In genomic region chr16:10641953-10642949, GRCh38 we compare ENCODE assay signal across 1 cellular context.
TF ChIP-seq lines count a peak whose summit lies in the region.

No MANE protein-coding gene starts in this region.

TF ChIP-seq in H1, 55 proteins besides CTCF, POLR2A, EP300 and RAD21:
- TF ChIP-seq POU5F1 (IDR thresholded peaks at IDR 0.05; ENCODE audit: low read depth, low read length) = peak; percentile 34; the same call in 1 of the 2 replicates
- TF ChIP-seq BCL11A (IDR thresholded peaks at IDR 0.05; ENCODE audit: low read depth in 2 of 2, low read length in 2 of 2) = peak in 1 of 2 experiments; percentile 4
- 0 out of 2 replicates have a peak, but pooled peaks have one; percentile 30 for TF ChIP-seq SP1 (IDR thresholded peaks at IDR 0.05; ENCODE audit: low read depth, low read length)
- TF ChIP-seq BACH1 (IDR thresholded peaks at IDR 0.05; ENCODE audit: low read length) = no peak
- TF ChIP-seq YY1 (IDR thresholded peaks at IDR 0.05; ENCODE audit: low read depth, low read length) = 0 out of 2 replicates have a peak, but pooled peaks have one; percentile 15
- 0 out of 4 replicates have a peak, but pooled peaks of 1 of the 2 experiments have one; percentile 34 for TF ChIP-seq HDAC2 (IDR thresholded peaks at IDR 0.05; ENCODE audit: borderline replicate concordance in 1 of 2, low read depth in 2 of 2, low read length in 2 of 2)
- TF ChIP-seq ATF3 (IDR thresholded peaks at IDR 0.05; ENCODE audit: insufficient read depth, low read depth, low read length) = no peak
- TF ChIP-seq SP2 (IDR thresholded peaks at IDR 0.05; ENCODE audit: low read length) = no peak
- TF ChIP-seq EZH2 (IDR thresholded peaks at IDR 0.05; ENCODE audit: low read depth, low read length, severe bottlenecking) = no peak
- no peak for TF ChIP-seq SP4 (IDR thresholded peaks at IDR 0.05; ENCODE audit: low read length)
- no peak for TF ChIP-seq NANOG (IDR thresholded peaks at IDR 0.05; ENCODE audit: insufficient read depth, low read depth, low read length, poor library complexity, severe bottlenecking)
- 0 out of 2 replicates have a peak, but pooled peaks have one; percentile 40 for TF ChIP-seq EGR1 (IDR thresholded peaks at IDR 0.05; ENCODE audit: borderline replicate concordance, low read depth, low read length)
- peak; percentile 63; the same call in 1 of the 2 replicates for TF ChIP-seq TCF12 (IDR thresholded peaks at IDR 0.05; ENCODE audit: low read depth, low read length)
- no peak for TF ChIP-seq ZNF274 (IDR thresholded peaks at IDR 0.05; ENCODE audit: borderline replicate concordance, extremely low read depth, low read length)
- no peak for TF ChIP-seq SAP30 (IDR thresholded peaks at IDR 0.05; ENCODE audit: insufficient read depth, insufficient replicate concordance, low read length)
- TF ChIP-seq POLR2AphosphoS5 (IDR thresholded peaks at IDR 0.05; ENCODE audit: low read depth, low read length) = peak; percentile 55; the same call in 1 of the 2 replicates
- TF ChIP-seq TAF7 (optimal IDR thresholded peaks at IDR 0.05; ENCODE audit: borderline replicate concordance, low read depth, low read length) = no peak
- TF ChIP-seq NRF1 (IDR thresholded peaks at IDR 0.05; ENCODE audit: low read depth, low read length) = no peak
- no peak for TF ChIP-seq JUN (IDR thresholded peaks at IDR 0.05; ENCODE audit: low read depth, low read length)
- TF ChIP-seq, protein P1, sequence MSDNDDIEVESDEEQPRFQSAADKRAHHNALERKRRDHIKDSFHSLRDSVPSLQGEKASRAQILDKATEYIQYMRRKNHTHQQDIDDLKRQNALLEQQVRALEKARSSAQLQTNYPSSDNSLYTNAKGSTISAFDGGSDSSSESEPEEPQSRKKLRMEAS (IDR thresholded peaks at IDR 0.05) = 0 out of 2 replicates have a peak, but pooled peaks have one; percentile 16
TF ChIP-seq in H1: peak in this region for 9.
